8 cellular contexts compared by ENCODE assay signal in the genomic region with DNA sequence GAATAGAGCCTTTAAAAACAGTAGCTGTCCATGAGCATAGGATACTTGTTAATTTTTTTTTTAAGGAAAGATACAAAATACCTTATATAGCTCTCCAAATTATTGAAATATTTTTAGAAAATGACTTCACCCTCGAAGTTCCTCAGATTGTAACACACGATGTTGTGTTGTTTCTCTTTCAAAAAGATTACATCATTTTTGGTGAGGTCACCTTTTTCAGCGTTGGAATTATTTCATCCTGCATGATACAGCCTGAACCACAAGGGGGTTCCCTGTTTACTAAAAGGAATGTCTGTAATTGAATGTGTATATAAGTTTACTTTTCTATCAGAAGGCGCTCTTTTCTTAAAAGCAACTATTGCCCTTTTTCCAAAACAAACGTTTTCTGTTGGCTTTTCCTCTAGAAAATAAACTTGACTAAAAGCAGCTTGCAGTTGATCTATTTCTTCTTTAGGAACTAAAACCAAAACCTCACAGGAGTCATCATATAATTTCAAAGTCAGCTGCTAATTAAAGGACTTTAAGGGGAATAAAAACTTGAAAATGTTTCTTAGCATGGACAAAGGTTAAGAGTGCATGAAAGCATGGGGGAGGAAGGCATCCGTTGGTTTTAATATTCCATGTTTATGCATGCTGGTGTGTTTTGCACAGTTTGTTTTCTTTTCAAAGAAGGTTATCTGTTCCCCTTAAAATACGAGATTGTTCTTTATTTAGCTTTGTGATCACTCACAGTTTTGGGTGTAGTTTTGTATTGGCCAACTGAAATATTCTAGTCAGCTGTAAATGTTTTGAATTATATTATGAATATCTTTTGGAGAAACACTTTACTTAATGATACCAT. TPM values are rescaled to one million over a fixed set of nuclear protein-coding genes. Genes with fewer than 3 reads are reported as not detected.
A peak's percentile ranks its signal among the peaks of the same experiment; 100 is the strongest.
DNase-seq lines count a peak whose midpoint lies in the region; ATAC-seq, FAIRE-seq and TF ChIP-seq lines count a peak whose summit lies in the region.

No MANE protein-coding gene starts in this region.

- 9% methylated on average over 7 of the region's 7 CpGs for WGBS in K562 (ENCODE audit: insufficient coverage, low coverage, missing lambda C conversion rate)

- H3K36me3 Mint-ChIP-seq in stimulated activated memory B cell treated with anti-CD40 and anti-IgM and Interleukin-4, amounts not matched to agents 10 μg/mL and 1 μg/mL and 100 μg/mL, for 72 hours: peaks cover 18% of the 10 kb centered on the region

- H3K4me2 ChIP-seq in K562 (ENCODE audit: insufficient read depth, low read length): no peak overlapping the region

- H3K27me3 Mint-ChIP-seq in stimulated activated memory B cell treated with anti-CD40 and anti-IgM and Interleukin-4, amounts not matched to agents 10 μg/mL and 1 μg/mL and 100 μg/mL, for 72 hours: no peaks in the 10 kb centered on the region

- TF ChIP-seq EP300 in K562 (IDR thresholded peaks at IDR 0.05; ENCODE audit: low read length): peak; percentile 79

- BruUV-seq in K562 (replicated peaks; lab: Mats Ljungman, UMichigan): no TSS peak

- H3K4me3 Mint-ChIP-seq in stimulated activated memory B cell treated with anti-CD40 and anti-IgM and Interleukin-4, amounts not matched to agents 10 μg/mL and 1 μg/mL and 100 μg/mL, for 72 hours: no peak overlapping the region

- peak; percentile 77 for DNase-seq in AG04450 (ENCODE audit: low read depth, low spot score)
- DNase-seq in GM12864 (ENCODE audit: low read depth): peak; percentile 24
- DNase-seq in NCI-H2171 (lab: John Stamatoyannopoulos, UW): peak; percentile 25
- DNase-seq in K562 (ENCODE audit: extremely low read depth in 1 of 4, low spot score in 3 of 4): peak; percentile 23 to 61 (median 42)
- DNase-seq in iPS-NIHi11 (ENCODE audit: low spot score): peak; percentile 46
- DNase-seq in activated T-cell treated with anti-CD3 and anti-CD28 coated beads for 4 hours: no peak

- POLR2A ChIA-PET in AG04450 (lab: Yijun Ruan, JAX) (interaction anchor here (0.6 to 1.0 kb wide), 2 partner anchors 115 to 452 kb away, joined by 3 read pairs; a partner anchor contains a TSS), K562 (lab: Yijun Ruan, JAX) (interaction anchor here (0.6 to 1.9 kb wide), 7 partner anchors 11 to 431 kb away, joined by 3 to 6 read pairs (median 3); a partner anchor contains a TSS)

- H3K9ac ChIP-seq in K562 (ENCODE audit: insufficient read depth in 1 of 2, low read depth in 2 of 2, low read length in 2 of 2): no peak overlapping the region

- peak overlapping the region; percentile 62 for H3K27ac Mint-ChIP-seq in stimulated activated memory B cell treated with anti-CD40 and anti-IgM and Interleukin-4, amounts not matched to agents 10 μg/mL and 1 μg/mL and 100 μg/mL, for 72 hours

- H3K4me1 ChIP-seq in K562 (replicated peaks in 1 of 2; ENCODE audit: control insufficient read depth in 2 of 2, insufficient read depth in 2 of 2, low read length in 2 of 2): peaks cover 0 to 6% of the 10 kb centered on the region in 2 experiments; a peak in 3 of 5 replicates

- no peak overlapping the region for H2AFZ ChIP-seq in K562 (ENCODE audit: low read depth, low read length)

- no peaks in the 10 kb centered on the region for H3K9me3 Mint-ChIP-seq in stimulated activated memory B cell treated with anti-CD40 and anti-IgM and Interleukin-4, amounts not matched to agents 10 μg/mL and 1 μg/mL and 100 μg/mL, for 72 hours

- no peak overlapping the region for H3K27ac ChIP-seq in AG04450 (ENCODE audit: low read depth, low read length)
- H3K27ac ChIP-seq in K562 (ENCODE audit: extremely low read depth, low read depth, low read length): peak overlapping the region; percentile 40; the same call in 1 of the 3 replicates

- H3K4me3 ChIP-seq in AG04450 (ENCODE audit: low read depth, low read length) (no peak overlapping the region), GM12864 (ENCODE audit: low read depth, low read length) (no peak overlapping the region; the same call in 1 of the 2 replicates), K562 (no peak overlapping the region)

- TF ChIP-seq CTCF in AG04450 (IDR thresholded peaks at IDR 0.05; ENCODE audit: low read depth, low read length) (peak; percentile 78), GM12864 (IDR thresholded peaks at IDR 0.05; ENCODE audit: low read depth, low read length, missing control alignments) (peak; percentile 34), K562 (IDR thresholded peaks at IDR 0.05 in 2 of 3, conservative IDR thresholded peaks at IDR 0.05 in 1 of 3; ENCODE audit: insufficient read depth in 2 of 3, low read depth in 1 of 3, low read length in 3 of 3) (peak; percentile 38 to 62 (median 40); a peak in 3 of 6 replicates)

- H4K20me1 ChIP-seq in K562 (replicated peaks; ENCODE audit: control insufficient read depth, insufficient read depth, low read length): no peaks in the 10 kb centered on the region

- H3K36me3 ChIP-seq in K562 (ENCODE audit: control insufficient read depth, insufficient read depth, low read length): no peaks in the 10 kb centered on the region

- TF ChIP-seq RAD21 in K562 (CRISPR knock-in tag; conservative IDR thresholded peaks at IDR 0.05 in 1 of 2, IDR thresholded peaks at IDR 0.05 in 1 of 2): peak; percentile 29 to 51

- FAIRE-seq in K562 (lab: Jason Lieb, UNC): peak; percentile 64

- H3K9me3 ChIP-seq in AG04450 (ENCODE audit: control insufficient read depth, insufficient read depth, low read length): no peaks in the 10 kb centered on the region
- no peaks in the 10 kb centered on the region for H3K9me3 ChIP-seq in K562 (replicated peaks; ENCODE audit: control insufficient read depth, insufficient read depth, low read depth, low read length)

- CTCF ChIA-PET in AG04450 (lab: Charles Lee): interaction anchor here (0.6 to 4.1 kb wide), 109 partner anchors 8 to 1262 kb away, joined by 3 to 244 read pairs (median 6); a partner anchor contains a TSS
- CTCF ChIA-PET in K562 (lab: Yijun Ruan, JAX; ENCODE audit: low intra/inter-chr PET ratio): interaction anchor here (0.6 to 2.6 kb wide), 4 partner anchors 52 to 431 kb away, joined by 3 to 27 read pairs (median 8); no protein-coding TSS in a partner anchor

- H3K79me2 ChIP-seq in K562 (ENCODE audit: control insufficient read depth, insufficient read depth, low read length): no peaks in the 10 kb centered on the region

- peaks cover 29% of the 10 kb centered on the region for H3K4me1 Mint-ChIP-seq in stimulated activated memory B cell treated with anti-CD40 and anti-IgM and Interleukin-4, amounts not matched to agents 10 μg/mL and 1 μg/mL and 100 μg/mL, for 72 hours

- in situ Hi-C loops in K562 (cut with MboI): no loop called here

- H3K27me3 ChIP-seq in AG04450 (ENCODE audit: control insufficient read depth, insufficient read depth, low read length) (no peaks in the 10 kb centered on the region), K562 (ENCODE audit: control insufficient read depth in 2 of 2, insufficient read depth in 2 of 2, low read length in 2 of 2) (no peaks in the 10 kb centered on the region)

- intact Hi-C loops in K562 (cut with micrococcal nuclease): loop anchor here (1.0 to 10.0 kb wide), 6 partner anchors 52 to 431 kb away; a partner anchor contains a TSS

- TF ChIP-seq POLR2A in K562 (conservative IDR thresholded peaks at IDR 0.05): no peak

- no peaks in the 10 kb centered on the region for H3K9me1 ChIP-seq in K562 (ENCODE audit: control insufficient read depth, insufficient read depth, low read length)

- ATAC-seq in HG02798 (IDR thresholded peaks at IDR 0.05; ENCODE audit: poor library complexity, unreplicated experiment): peak; percentile 57
- ATAC-seq in K562: peak; percentile 84
- peak; percentile 63 for ATAC-seq in stimulated activated memory B cell treated with anti-CD40 and anti-IgM and Interleukin-4, amounts not matched to agents 10 μg/mL and 1 μg/mL and 100 μg/mL, for 72 hours

TF ChIP-seq in K562, 482 proteins besides CTCF, POLR2A, EP300 and RAD21 (continues in another document):
- 0 out of 2 replicates have a peak, but pooled peaks have one; percentile 30 for TF ChIP-seq MEF2D (tag; conservative IDR thresholded peaks at IDR 0.05; ENCODE audit: low read depth)
- TF ChIP-seq ZNF12 (CRISPR knock-in tag; IDR thresholded peaks at IDR 0.05): no peak
- TF ChIP-seq, protein P1, sequence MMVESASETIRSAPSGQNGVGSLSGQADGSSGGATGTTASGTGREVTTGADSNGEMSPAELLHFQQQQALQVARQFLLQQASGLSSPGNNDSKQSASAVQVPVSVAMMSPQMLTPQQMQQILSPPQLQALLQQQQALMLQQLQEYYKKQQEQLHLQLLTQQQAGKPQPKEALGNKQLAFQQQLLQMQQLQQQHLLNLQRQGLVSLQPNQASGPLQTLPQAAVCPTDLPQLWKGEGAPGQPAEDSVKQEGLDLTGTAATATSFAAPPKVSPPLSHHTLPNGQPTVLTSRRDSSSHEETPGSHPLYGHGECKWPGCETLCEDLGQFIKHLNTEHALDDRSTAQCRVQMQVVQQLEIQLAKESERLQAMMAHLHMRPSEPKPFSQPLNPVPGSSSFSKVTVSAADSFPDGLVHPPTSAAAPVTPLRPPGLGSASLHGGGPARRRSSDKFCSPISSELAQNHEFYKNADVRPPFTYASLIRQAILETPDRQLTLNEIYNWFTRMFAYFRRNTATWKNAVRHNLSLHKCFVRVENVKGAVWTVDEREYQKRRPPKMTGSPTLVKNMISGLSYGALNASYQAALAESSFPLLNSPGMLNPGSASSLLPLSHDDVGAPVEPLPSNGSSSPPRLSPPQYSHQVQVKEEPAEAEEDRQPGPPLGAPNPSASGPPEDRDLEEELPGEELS (CRISPR knock-in tag; IDR thresholded peaks at IDR 0.05; ENCODE audit: borderline replicate concordance): no peak
- no peak for TF ChIP-seq RB1 (IDR thresholded peaks at IDR 0.05; ENCODE audit: low read depth)

RNA-seq across cellular contexts. Expression of a gene that starts 29.4 kb away (rescaled TPM):
- polyA plus RNA-seq in AG04450 (2011; rRNA removed) (3.2 and 3.3 TPM in 2 replicates), K562 (2011; rRNA removed) (2.2 and 2.3 TPM in 2 replicates), K562 (2014; fragmentation: Illumina TruSeq; extraction: Trizol) (2.0 and 2.3 TPM in 2 replicates), K562 (2014; fragmentation: Nextera tagmentation; extraction: Ambion mirVana) (under 1 TPM; 0.46 to 0.70 TPM), K562 (2014; rRNA removed) (3.1 and 4.2 TPM in 2 replicates)
- 4.5 and 5.2 TPM in 2 replicates for polyA minus RNA-seq in AG04450 (2011; rRNA and poly(A)+ RNA removed)
- 5.3 and 7.1 TPM in 2 replicates for total RNA-seq in K562 (2011; cell fraction: chromatin; rRNA removed; ENCODE audit: low replicate concordance)
- 4.5 and 6.3 TPM in 2 replicates for total RNA-seq in K562 (2011; cell fraction: nucleolus; rRNA removed)
- 5.5 and 6.3 TPM in 2 replicates for total RNA-seq in K562 (2011; cell fraction: nucleoplasm; rRNA removed)
- total RNA-seq in K562 (2014; rRNA removed) (2.2 and 3.2 TPM in 2 replicates), K562 (2014; rRNA removed; fragmentation: Illumina TruSeq; extraction: Trizol) (1.6 and 2.0 TPM in 2 replicates), K562 (2015; rRNA removed; fragmentation: Illumina TruSeq; extraction: Trizol) (1.6 and 1.7 TPM in 2 replicates), K562 (2021) (2.1 and 2.3 TPM in 2 replicates)
- polyA plus RNA-seq in K562 (2011; cell fraction: cytosol; rRNA removed): 2.3 and 2.5 TPM in 2 replicates
- polyA plus RNA-seq in K562 (2011; cell fraction: nucleus; rRNA removed): 7.7 and 9.7 TPM in 2 replicates
- polyA plus RNA-seq in K562 (2012): 2.5 and 3.7 TPM in 2 replicates
- 1.2 and 1.8 TPM in 2 replicates for polyA minus RNA-seq in K562 (2011; rRNA and poly(A)+ RNA removed)
- polyA minus RNA-seq in K562 (2011; cell fraction: cytosol; rRNA and poly(A)+ RNA removed): 0.64 and 1.9 TPM in 2 replicates
- polyA minus RNA-seq in K562 (2011; cell fraction: nucleus; rRNA and poly(A)+ RNA removed): 3.1 and 4.2 TPM in 2 replicates
